Comparison of ENCODE assay signal across 18 cellular contexts in the genomic region with DNA sequence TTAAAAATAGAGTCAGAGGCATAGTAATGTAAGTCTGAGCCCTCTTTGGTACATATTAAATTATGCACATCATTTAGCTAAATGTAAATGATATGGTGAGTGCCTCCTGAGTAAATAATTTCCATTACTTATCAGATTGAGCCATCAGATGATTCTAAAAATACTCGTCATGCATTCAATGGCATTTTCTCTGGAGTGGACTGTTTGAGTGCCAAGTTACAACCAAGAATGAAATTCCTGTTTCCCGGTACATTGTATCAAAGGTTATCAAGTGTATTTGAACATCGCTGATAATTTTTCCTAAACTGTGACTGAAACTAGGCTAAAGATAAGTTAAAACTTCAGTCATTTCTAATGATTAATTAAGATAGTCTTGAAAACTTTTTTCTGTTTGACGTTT.
"Had no signal": no experiment of that assay in that cellular context is flagged by ENCODE, and none has a peak within 500 bp of the region (broad histone marks: within the 10 kb centered on the region; RNA-seq: fewer than 3 reads in every experiment).

No MANE protein-coding gene starts in this region.

- DNase-seq: activated CD4-positive, alpha-beta T cell treated with anti-CD3 and anti-CD28 coated beads for 36 hours; activated CD8-positive, alpha-beta memory T cell treated with anti-CD3 and anti-CD28 coated beads, Interleukin-2, amount 50 U/mL, for 4 hours; activated CD8-positive, alpha-beta T cell treated with anti-CD3 and anti-CD28 coated beads for 36 hours; activated naive CD8-positive, alpha-beta T cell treated with anti-CD3 and anti-CD28 coated beads, Interleukin-2, amount 10 ng/mL, durations not matched to agents 7 days and 5 days; caudate nucleus; cortex of kidney; endodermal cell; foreskin keratinocyte; naive thymus-derived CD8-positive, alpha-beta T cell; SHP77 treated with DMSO at 0.1 percent for 48 hours; stimulated activated CD4-positive, alpha-beta T cell treated with anti-CD3 and anti-CD28 coated beads, Interleukin-12 subunit alpha, Interleukin-12 subunit beta, amount 100 ng/mL, for 4 hours; stimulated activated naive CD4-positive, alpha-beta T cell treated with Interleukin-2 at 50 U/mL for 16 hours; SW 1271; upper lobe of left lung had no signal

- H3K27me3 ChIP-seq: foreskin keratinocyte, suprapubic skin, upper lobe of left lung had no signal

- H3K27ac Mint-ChIP-seq: activated CD4-positive, alpha-beta T cell treated with anti-CD3 and anti-CD28 coated beads for 36 hours; activated CD8-positive, alpha-beta T cell treated with anti-CD3 and anti-CD28 coated beads for 36 hours; activated naive CD8-positive, alpha-beta T cell treated with anti-CD3 and anti-CD28 coated beads, Interleukin-2, amount 10 ng/mL, durations not matched to agents 7 days and 5 days; endodermal cell; progenitor cell of endocrine pancreas had no signal

- H3K9me3 Mint-ChIP-seq: activated CD8-positive, alpha-beta T cell treated with anti-CD3 and anti-CD28 coated beads for 36 hours; endodermal cell; naive thymus-derived CD8-positive, alpha-beta T cell had no signal

- ATAC-seq: activated CD4-positive, alpha-beta T cell treated with anti-CD3 and anti-CD28 coated beads for 36 hours; activated CD8-positive, alpha-beta T cell treated with anti-CD3 and anti-CD28 coated beads for 36 hours; foreskin keratinocyte; naive thymus-derived CD8-positive, alpha-beta T cell; sciatic nerve had no signal

- H3K27ac ChIP-seq: foreskin keratinocyte, suprapubic skin had no signal

- H3K4me3 ChIP-seq: lung, suprapubic skin, upper lobe of left lung had no signal

- H3K4me3 Mint-ChIP-seq: activated CD4-positive, alpha-beta T cell treated with anti-CD3 and anti-CD28 coated beads for 36 hours; activated CD8-positive, alpha-beta T cell treated with anti-CD3 and anti-CD28 coated beads for 36 hours; activated naive CD8-positive, alpha-beta T cell treated with anti-CD3 and anti-CD28 coated beads, Interleukin-2, amount 10 ng/mL, durations not matched to agents 7 days and 5 days; endodermal cell had no signal

- H3K36me3 ChIP-seq: upper lobe of left lung had no signal

- H3K4me1 ChIP-seq: foreskin keratinocyte, suprapubic skin had no signal

- H3K27me3 Mint-ChIP-seq: activated CD4-positive, alpha-beta T cell treated with anti-CD3 and anti-CD28 coated beads for 36 hours; activated CD8-positive, alpha-beta T cell treated with anti-CD3 and anti-CD28 coated beads for 36 hours; activated naive CD8-positive, alpha-beta T cell treated with anti-CD3 and anti-CD28 coated beads, Interleukin-2, amount 10 ng/mL, durations not matched to agents 7 days and 5 days; naive thymus-derived CD8-positive, alpha-beta T cell; progenitor cell of endocrine pancreas had no signal

- H3K9me3 ChIP-seq: suprapubic skin, upper lobe of left lung had no signal
